9 cellular contexts compared by ENCODE assay signal in the genomic region with DNA sequence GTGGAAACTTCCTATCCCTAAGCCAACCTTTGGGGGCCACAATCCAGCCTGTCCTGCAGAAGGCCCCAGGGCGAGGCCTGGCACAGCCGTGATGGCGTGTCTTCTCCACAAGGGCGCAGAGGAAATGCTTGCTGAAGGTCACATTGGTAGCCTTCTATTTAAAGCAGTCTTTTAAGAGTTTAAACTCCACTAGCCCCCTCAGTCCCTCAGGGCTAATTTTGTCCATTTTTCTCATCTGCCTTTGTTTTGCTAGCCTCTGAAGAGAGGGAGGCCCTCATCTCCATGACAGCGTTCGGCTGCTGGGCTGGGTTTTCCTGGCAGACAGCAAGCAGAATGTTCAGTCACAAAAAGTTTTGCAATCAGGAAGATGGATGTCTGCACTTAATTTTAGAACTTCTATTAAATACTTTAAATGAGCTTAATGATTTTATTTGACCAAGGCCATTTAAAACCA. TPM values are rescaled to one million over a fixed set of nuclear protein-coding genes. Genes with fewer than 3 reads are reported as not detected.
DNase-seq lines count a peak whose midpoint lies in the region; ATAC-seq and TF ChIP-seq lines count a peak whose summit lies in the region.
"Had no signal": no experiment of that assay in that cellular context is flagged by ENCODE, and none has a peak within 500 bp of the region (broad histone marks: within the 10 kb centered on the region; RNA-seq: fewer than 3 reads in every experiment).

No MANE protein-coding gene starts in this region.

- H3K9me3 ChIP-seq in WERI-Rb-1 (ENCODE audit: severe bottlenecking) = no peaks in the 10 kb centered on the region
- H3K9me3 ChIP-seq: SJSA1 had no signal

- no peaks in the 10 kb centered on the region for H3K36me3 ChIP-seq in WERI-Rb-1
- H3K36me3 ChIP-seq in urinary bladder (ENCODE audit: insufficient read depth) = no peaks in the 10 kb centered on the region
- H3K36me3 ChIP-seq: SJSA1 had no signal

- H3K4me3 ChIP-seq in WERI-Rb-1 (ENCODE audit: low read depth, low read length) (no peak overlapping the region), foreskin fibroblast (ENCODE audit: low read depth in 1 of 2, low read length in 2 of 2) (no peak overlapping the region), urinary bladder (ENCODE audit: low read depth, low read length) (no peak overlapping the region)
- H3K4me3 ChIP-seq: SJSA1 had no signal

- peak overlapping the region; percentile 70 for H3K4me3 Mint-ChIP-seq in neural crest cell

- no peak for ATAC-seq in HG02852 (IDR thresholded peaks at IDR 0.05; ENCODE audit: unreplicated experiment)

- DNase-seq in WERI-Rb-1 (no peak), foreskin fibroblast (peak; percentile 48 to 77), neural crest cell (ENCODE audit: low read depth, low spot score) (peak; percentile 51), NCI-H526 treated with DMSO at 0.1 percent for 48 hours (lab: John Stamatoyannopoulos, UW) (no peak), pons (ENCODE audit: low spot score) (no peak)

- H3K27me3 ChIP-seq in WERI-Rb-1 (ENCODE audit: insufficient read depth, low read depth, severe bottlenecking) = no peaks in the 10 kb centered on the region
- H3K27me3 ChIP-seq: SJSA1 had no signal

- no peaks in the 10 kb centered on the region for H3K27me3 Mint-ChIP-seq in neural crest cell (ENCODE audit: low read depth)

- H3K4me1 ChIP-seq in urinary bladder (ENCODE audit: insufficient read depth) = no peaks in the 10 kb centered on the region

- peaks cover 30% of the 10 kb centered on the region for H3K4me1 Mint-ChIP-seq in neural crest cell

- peak overlapping the region; percentile 67 for H3K27ac Mint-ChIP-seq in neural crest cell (ENCODE audit: unreplicated experiment)

- no peaks in the 10 kb centered on the region for H3K9me3 Mint-ChIP-seq in neural crest cell

- no peaks in the 10 kb centered on the region for H3K36me3 Mint-ChIP-seq in neural crest cell (ENCODE audit: low read depth)

- TF ChIP-seq CTCF in WERI-Rb-1 (IDR thresholded peaks at IDR 0.05; ENCODE audit: low read depth, low read length) = peak; percentile 22; the same call in 1 of the 2 replicates
- TF ChIP-seq CTCF in foreskin fibroblast (IDR thresholded peaks at IDR 0.05; ENCODE audit: low read depth, low read length) = peak; percentile 8
- TF ChIP-seq CTCF in neural crest cell (conservative IDR thresholded peaks at IDR 0.05) = peak; percentile 53

- H3K27ac ChIP-seq in WERI-Rb-1 (no peak overlapping the region), urinary bladder (ENCODE audit: low read depth) (peak overlapping the region; percentile 74)
- H3K27ac ChIP-seq: KMS-11, SJSA1 had no signal

- WGBS in urinary bladder = 38% methylated on average over 6 of the region's 6 CpGs

RNA-seq across cellular contexts. Expression of a gene that starts 40.8 kb away (rescaled TPM):
- total RNA-seq in neural crest cell (0.98 and 1.9 TPM in 2 replicates), urinary bladder (70.7 TPM)
- polyA plus RNA-seq in urinary bladder = 12.3 TPM

Comparison
In these comparisons a context has a peak if more than half of its experiments do, and no peak if none do; other contexts are left out.
1. DNase-seq: peak in foreskin fibroblast (2 of 2) and neural crest cell (single experiment); none in WERI-Rb-1 (single experiment), NCI-H526 treated with DMSO at 0.1 percent for 48 hours (single experiment) and pons (single experiment).
2. RNA of a gene that starts 40.8 kb away (total RNA-seq): 70.7 TPM in urinary bladder (single experiment); 0.98 to 1.9 TPM in neural crest cell; every median in the first group is over 10 times any median in the second.
3. Peak in every context shown above with its lines, with median percentiles within 50 percentile points of each other: CTCF ChIP-seq.